In the genomic region with DNA sequence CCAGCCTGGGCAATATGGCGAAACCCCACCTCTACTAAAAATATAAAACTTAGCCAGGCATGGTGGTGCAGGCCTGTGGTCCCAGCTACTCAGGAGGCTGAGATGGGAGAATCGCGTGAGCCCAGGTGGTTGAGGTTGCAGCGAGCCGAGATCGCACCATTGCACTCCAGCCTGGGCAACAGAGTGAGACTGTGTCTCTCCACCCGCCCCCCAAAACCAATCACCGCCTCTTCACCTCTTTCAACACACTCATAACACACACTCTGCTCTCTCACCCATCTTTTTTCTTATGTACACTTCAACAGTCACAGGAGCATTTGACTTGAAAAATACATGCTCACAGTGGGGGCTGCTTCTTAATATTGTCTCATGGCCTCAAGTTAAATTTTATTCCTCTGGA, we compare ENCODE assay signal across 17 cellular contexts.
DNase-seq lines count a peak whose midpoint lies in the region; ATAC-seq and TF ChIP-seq lines count a peak whose summit lies in the region.
"Had no signal": no experiment of that assay in that cellular context is flagged by ENCODE, and none has a peak within 500 bp of the region (broad histone marks: within the 10 kb centered on the region; RNA-seq: fewer than 3 reads in every experiment).

No MANE protein-coding gene starts in this region.

- H3K4me3 Mint-ChIP-seq in endothelial cell (ENCODE audit: unreplicated experiment), result peak overlapping the region; percentile 32
- H3K4me3 Mint-ChIP-seq in natural killer cell treated with Interleukin-12 subunit alpha and Interleukin-12 subunit beta and Interleukin-15 and Interleukin-18, amount 100 ng/mL, for 72 hours, result no peak overlapping the region
- H3K4me3 Mint-ChIP-seq: naive B cell had no signal

- TF ChIP-seq CTCF in endothelial cell (IDR thresholded peaks at IDR 0.05; ENCODE audit: unreplicated experiment), result no peak

- peak overlapping the region; percentile 34 for H3K27ac Mint-ChIP-seq in endothelial cell (ENCODE audit: unreplicated experiment)
- no peak overlapping the region for H3K27ac Mint-ChIP-seq in natural killer cell treated with Interleukin-12 subunit alpha and Interleukin-12 subunit beta and Interleukin-15 and Interleukin-18, amount 100 ng/mL, for 72 hours
- H3K27ac Mint-ChIP-seq: activated T-helper 2 cell treated with anti-CD3 and anti-CD28 coated beads, Interferon-gamma antibody, Interleukin-2, Interleukin-4, amounts not matched to agents 10 μg/mL and 5 μg/mL and 100 μg/mL, durations not matched to agents 14 hours and 24 hours and 36 hours had no signal

- ATAC-seq in GM18858 (IDR thresholded peaks at IDR 0.05; ENCODE audit: unreplicated experiment) (peak; percentile 92), GM21529 (IDR thresholded peaks at IDR 0.05; ENCODE audit: unreplicated experiment) (peak; percentile 76), HG03066 (IDR thresholded peaks at IDR 0.05; ENCODE audit: low read depth, unreplicated experiment) (peak; percentile 89)
- no peak for ATAC-seq in natural killer cell treated with Interleukin-12 subunit alpha and Interleukin-12 subunit beta and Interleukin-15 and Interleukin-18, amount 100 ng/mL, for 72 hours
- ATAC-seq: gastrocnemius medialis had no signal

- H3K36me3 ChIP-seq in effector memory CD4-positive, alpha-beta T cell (ENCODE audit: control insufficient read depth, insufficient read depth, low read length), result peaks cover 12% of the 10 kb centered on the region

- H3K4me1 ChIP-seq in effector memory CD4-positive, alpha-beta T cell (ENCODE audit: control insufficient read depth, insufficient read depth, low read length, poor library complexity, severe bottlenecking), result no peaks in the 10 kb centered on the region
- H3K4me1 ChIP-seq: gastrocnemius medialis had no signal

- H3K27ac ChIP-seq in effector memory CD4-positive, alpha-beta T cell (ENCODE audit: insufficient read depth, low read length, poor library complexity, severe bottlenecking), result no peak overlapping the region
- H3K27ac ChIP-seq: gastrocnemius medialis had no signal

- DNase-seq in endothelial cell (ENCODE audit: low spot score), result no peak
- no peak for DNase-seq in effector memory CD4-positive, alpha-beta T cell
- no peak for DNase-seq in GF-D8 (lab: John Stamatoyannopoulos, UW)
- no peak for DNase-seq in NCI-H1417 (lab: John Stamatoyannopoulos, UW)
- no peak for DNase-seq in natural killer cell treated with Interleukin-12 subunit alpha and Interleukin-12 subunit beta and Interleukin-15 and Interleukin-18, amount 100 ng/mL, for 72 hours (ENCODE audit: low spot score)
- DNase-seq: anterior cingulate cortex, C1 segment of cervical spinal cord, DMS79 treated with DMSO at 0.1 percent for 48 hours, gastrocnemius medialis, naive B cell, NCI-H187 treated with DMSO at 0.1 percent for 48 hours, NCI-H524 treated with DMSO at 0.1 percent for 48 hours, small intestine had no signal

- no peaks in the 10 kb centered on the region for H3K27me3 ChIP-seq in effector memory CD4-positive, alpha-beta T cell (replicated peaks; ENCODE audit: control insufficient read depth, insufficient read depth, low read length, poor library complexity, severe bottlenecking)
- H3K27me3 ChIP-seq: gastrocnemius medialis had no signal

- no peak overlapping the region for H3K4me3 ChIP-seq in effector memory CD4-positive, alpha-beta T cell (ENCODE audit: insufficient read depth, low read depth, low read length, poor library complexity, severe bottlenecking)
- H3K4me3 ChIP-seq: gastrocnemius medialis had no signal

- peaks cover 27% of the 10 kb centered on the region for H3K36me3 Mint-ChIP-seq in endothelial cell (ENCODE audit: low read depth, unreplicated experiment)
- peaks cover 16% of the 10 kb centered on the region for H3K36me3 Mint-ChIP-seq in natural killer cell treated with Interleukin-12 subunit alpha and Interleukin-12 subunit beta and Interleukin-15 and Interleukin-18, amount 100 ng/mL, for 72 hours

- no peaks in the 10 kb centered on the region for H3K27me3 Mint-ChIP-seq in endothelial cell (ENCODE audit: unreplicated experiment)
- H3K27me3 Mint-ChIP-seq in natural killer cell treated with Interleukin-12 subunit alpha and Interleukin-12 subunit beta and Interleukin-15 and Interleukin-18, amount 100 ng/mL, for 72 hours, result no peaks in the 10 kb centered on the region
- H3K27me3 Mint-ChIP-seq: naive B cell had no signal

- H3K9me3 ChIP-seq in effector memory CD4-positive, alpha-beta T cell (ENCODE audit: control insufficient read depth, low read length), result no peaks in the 10 kb centered on the region
- H3K9me3 ChIP-seq: gastrocnemius medialis had no signal

- H3K4me1 Mint-ChIP-seq in endothelial cell (ENCODE audit: unreplicated experiment), result no peaks in the 10 kb centered on the region
- peaks cover 8 to 9% of the 10 kb centered on the region in 2 donors for H3K4me1 Mint-ChIP-seq in natural killer cell treated with Interleukin-12 subunit alpha and Interleukin-12 subunit beta and Interleukin-15 and Interleukin-18, amount 100 ng/mL, for 72 hours (ENCODE audit: low read depth in 2 of 2)

- H3K9me3 Mint-ChIP-seq in endothelial cell (ENCODE audit: unreplicated experiment), result no peaks in the 10 kb centered on the region
- no peaks in the 10 kb centered on the region for H3K9me3 Mint-ChIP-seq in natural killer cell treated with Interleukin-12 subunit alpha and Interleukin-12 subunit beta and Interleukin-15 and Interleukin-18, amount 100 ng/mL, for 72 hours
- H3K9me3 Mint-ChIP-seq: activated T-helper 2 cell treated with anti-CD3 and anti-CD28 coated beads, Interferon-gamma antibody, Interleukin-2, Interleukin-4, amounts not matched to agents 10 μg/mL and 5 μg/mL and 100 μg/mL, durations not matched to agents 14 hours and 24 hours and 36 hours had no signal

Comparison
In these comparisons a context has a peak if more than half of its experiments do, and no peak if none do; other contexts are left out.
1. ATAC-seq: peak in GM18858 (single experiment), GM21529 (single experiment) and HG03066 (single experiment); none in natural killer cell treated with Interleukin-12 subunit alpha and Interleukin-12 subunit beta and Interleukin-15 and Interleukin-18, amount 100 ng/mL, for 72 hours (0 of 2).